34 cellular contexts compared by ENCODE assay signal in genomic region chr3:10554236-10554611, GRCh38. TPM values are rescaled to one million over a fixed set of nuclear protein-coding genes. Genes with fewer than 3 reads are reported as not detected.
DNase-seq lines count a peak whose midpoint lies in the region; ATAC-seq and TF ChIP-seq lines count a peak whose summit lies in the region.
"Had no signal": no experiment of that assay in that cellular context is flagged by ENCODE, and none has a peak within 500 bp of the region (broad histone marks: within the 10 kb centered on the region; RNA-seq: fewer than 3 reads in every experiment).

No MANE protein-coding gene starts in this region.

- 94% methylated on average over 3 of the region's 3 CpGs for WGBS in HUES64

- H3K27me3 Mint-ChIP-seq in brain, result no peaks in the 10 kb centered on the region
- H3K27me3 Mint-ChIP-seq in osteocyte (ENCODE audit: unreplicated experiment), result peaks cover 7% of the 10 kb centered on the region
- H3K27me3 Mint-ChIP-seq: CD4-positive, alpha-beta T cell had no signal

- H3K9me3 Mint-ChIP-seq in brain (peaks cover 0 to 7% (median 0%) of the 10 kb centered on the region in 5 experiments), osteocyte (ENCODE audit: unreplicated experiment) (no peaks in the 10 kb centered on the region)
- H3K9me3 Mint-ChIP-seq: activated naive CD4-positive, alpha-beta T cell treated with anti-CD3 and anti-CD28 coated beads for 36 hours; CD4-positive, alpha-beta T cell; HFFc6; natural killer cell; stimulated activated naive B cell treated with anti-CD40 and anti-IgM and Interleukin-4, amounts not matched to agents 10 μg/mL and 1 μg/mL and 100 μg/mL, for 72 hours had no signal

- H3K4me3 ChIP-seq in HUES64 (ENCODE audit: low read length), result no peak overlapping the region
- no peak overlapping the region for H3K4me3 ChIP-seq in iPS-18a (ENCODE audit: low read length)
- H3K4me3 ChIP-seq: GM23248, heart right ventricle, K562, lung, mucosa of descending colon, pancreas, SJSA1, skin epidermis, upper lobe of right lung had no signal

- no peaks in the 10 kb centered on the region for H3K27me3 ChIP-seq in HUES64 (ENCODE audit: insufficient read depth, low read length)
- H3K27me3 ChIP-seq in iPS-18a (ENCODE audit: control insufficient read depth, insufficient read depth, low read length), result no peaks in the 10 kb centered on the region
- H3K27me3 ChIP-seq: pancreas, SJSA1 had no signal

- no peaks in the 10 kb centered on the region for H3K36me3 ChIP-seq in HUES64 (ENCODE audit: insufficient read depth, low read length)
- no peaks in the 10 kb centered on the region for H3K36me3 ChIP-seq in iPS-18a (ENCODE audit: control insufficient read depth, low read depth, low read length)
- H3K36me3 ChIP-seq: heart right ventricle, pancreas, SJSA1, upper lobe of right lung, WERI-Rb-1 had no signal

- H3K27ac Mint-ChIP-seq in brain (peak overlapping the region; percentile 89 to 99 (median 95)), osteocyte (ENCODE audit: unreplicated experiment) (no peak overlapping the region)
- H3K27ac Mint-ChIP-seq: activated naive CD4-positive, alpha-beta T cell treated with anti-CD3 and anti-CD28 coated beads for 36 hours; CD4-positive, alpha-beta T cell; HFFc6; natural killer cell; stimulated activated naive B cell treated with anti-CD40 and anti-IgM and Interleukin-4, amounts not matched to agents 10 μg/mL and 1 μg/mL and 100 μg/mL, for 72 hours had no signal

- H3K4me1 ChIP-seq in HUES64 (ENCODE audit: insufficient read depth, low read length) (peaks cover 17% of the 10 kb centered on the region), iPS-18a (ENCODE audit: control insufficient read depth, low read depth, low read length) (peaks cover 10% of the 10 kb centered on the region)
- H3K4me1 ChIP-seq: pancreas, upper lobe of right lung had no signal

- H3K27ac ChIP-seq in HUES64 (ENCODE audit: low read depth, low read length), result peak overlapping the region; percentile 62
- H3K27ac ChIP-seq in iPS-18a (ENCODE audit: low read length), result peak overlapping the region; percentile 38
- H3K27ac ChIP-seq: GM23248, heart right ventricle, pancreas, SJSA1, skin epidermis, upper lobe of right lung, WERI-Rb-1 had no signal

- no peaks in the 10 kb centered on the region for H3K36me3 Mint-ChIP-seq in brain
- no peaks in the 10 kb centered on the region for H3K36me3 Mint-ChIP-seq in osteocyte (ENCODE audit: unreplicated experiment)
- H3K36me3 Mint-ChIP-seq: natural killer cell; stimulated activated naive B cell treated with anti-CD40 and anti-IgM and Interleukin-4, amounts not matched to agents 10 μg/mL and 1 μg/mL and 100 μg/mL, for 72 hours had no signal

- H3K9ac ChIP-seq in HUES64 (ENCODE audit: low read depth, low read length) (no peak overlapping the region), iPS-18a (ENCODE audit: low read length) (peak overlapping the region; percentile 18)
- H3K9ac ChIP-seq: GM23248 had no signal

- H3K4me3 Mint-ChIP-seq in brain (peak overlapping the region in 2 of 5 experiments; percentile 28 to 49), osteocyte (ENCODE audit: unreplicated experiment) (no peak overlapping the region)
- H3K4me3 Mint-ChIP-seq: activated naive CD4-positive, alpha-beta T cell treated with anti-CD3 and anti-CD28 coated beads for 36 hours; CD4-positive, alpha-beta T cell; HFFc6; natural killer cell; stimulated activated naive B cell treated with anti-CD40 and anti-IgM and Interleukin-4, amounts not matched to agents 10 μg/mL and 1 μg/mL and 100 μg/mL, for 72 hours had no signal

- DNase-seq in osteocyte (ENCODE audit: extremely low spot score, unreplicated experiment) (peak; percentile 27), AG08395 (ENCODE audit: low spot score) (no peak), AG08396 (ENCODE audit: low spot score) (no peak)
- no peak for DNase-seq in NK-92 treated with Interleukin-12 subunit alpha and Interleukin-12 subunit beta, amount 100 ng/mL, for 24 hours (lab: John Stamatoyannopoulos, UW)
- DNase-seq: activated CD4-positive, alpha-beta T cell treated with anti-CD3 and anti-CD28 coated beads for 4 hours; activated naive CD4-positive, alpha-beta T cell treated with anti-CD3 and anti-CD28 coated beads for 36 hours; CD4-positive, alpha-beta T cell; effector CD8-positive, alpha-beta T cell; GM23248; heart right ventricle; HFFc6; kidney glomerular epithelial cell; mucosa of descending colon; natural killer cell; NCI-H1092 treated with DMSO at 0.1 percent for 48 hours; NCI-H1694 treated with DMSO at 0.1 percent for 48 hours; NCI-H446; NCI-H774; pancreas; stimulated activated naive B cell treated with anti-CD40 and anti-IgM and Interleukin-4, amounts not matched to agents 10 μg/mL and 1 μg/mL and 100 μg/mL, for 72 hours; T1000 had no signal

- no peaks in the 10 kb centered on the region for H3K9me3 ChIP-seq in HUES64 (ENCODE audit: insufficient read depth, low read depth, low read length)
- no peaks in the 10 kb centered on the region for H3K9me3 ChIP-seq in iPS-18a (ENCODE audit: control insufficient read depth, low read depth, low read length)
- H3K9me3 ChIP-seq: heart right ventricle, mucosa of descending colon, pancreas, SJSA1, upper lobe of right lung had no signal

- no peak for TF ChIP-seq CTCF in brain (conservative IDR thresholded peaks at IDR 0.05)
- no peak for TF ChIP-seq CTCF in osteocyte (IDR thresholded peaks at IDR 0.05)

- H3K4me1 Mint-ChIP-seq in brain, result peaks cover 78% of the 10 kb centered on the region
- H3K4me1 Mint-ChIP-seq in osteocyte (ENCODE audit: unreplicated experiment), result peaks cover 18% of the 10 kb centered on the region

- no peak for ATAC-seq in HG02840 (IDR thresholded peaks at IDR 0.05; ENCODE audit: low FRiP score, unreplicated experiment)
- ATAC-seq: heart right ventricle; natural killer cell; pancreas; stimulated activated naive B cell treated with anti-CD40 and anti-IgM and Interleukin-4, amounts not matched to agents 10 μg/mL and 1 μg/mL and 100 μg/mL, for 72 hours; upper lobe of right lung had no signal

RNA-seq across cellular contexts. Expression of gene ATP2B2, which starts 48.8 kb away (rescaled TPM):
- 0.15 TPM for polyA plus RNA-seq in HUES64 (2013, experiment 1 of 2)
- 0.32 TPM for polyA plus RNA-seq in HUES64 (2013, experiment 2 of 2)
- polyA plus RNA-seq in brain (ENCODE audit: insufficient read depth, low read depth, low replicate concordance), result 13.9 TPM
- total RNA-seq in osteocyte, result 0.13 TPM in 1 of 2 replicates, not detected in the other
- total RNA-seq: activated naive CD4-positive, alpha-beta T cell treated with anti-CD3 and anti-CD28 coated beads for 36 hours; CD4-positive, alpha-beta T cell; Daoy; fibroblast of villous mesenchyme; GM23248; HFFc6; HT-29; K562; natural killer cell; SJSA1 had no signal
- polyA plus RNA-seq: GM23248, lung had no signal
